Comparison of ENCODE assay signal across 1 cellular context in genomic region chr17:81962499-81963441, GRCh38.
TF ChIP-seq lines count a peak whose summit lies in the region.

No MANE protein-coding gene starts in this region.

TF ChIP-seq in IMR-90, 13 proteins besides CTCF, POLR2A, EP300 and RAD21:
- TF ChIP-seq BHLHE40 (IDR thresholded peaks at IDR 0.05; ENCODE audit: low read depth, low read length) = no peak
- no peak for TF ChIP-seq RCOR1 (IDR thresholded peaks at IDR 0.05; ENCODE audit: insufficient replicate concordance, low read length)
